Comparison of ENCODE assay signal across 1 cellular context in genomic region chr19:10478903-10479384, GRCh38.
A peak's percentile ranks its signal among the peaks of the same experiment; 100 is the strongest.
TF ChIP-seq lines count a peak whose summit lies in the region.

No MANE protein-coding gene starts in this region.

TF ChIP-seq in K562, 482 proteins besides CTCF, POLR2A, EP300 and RAD21 (continued from another document and continues in another):
- TF ChIP-seq VEZF1 (CRISPR knock-in tag; IDR thresholded peaks at IDR 0.05) (peak; percentile 96), ZNF740 (CRISPR knock-in tag; IDR thresholded peaks at IDR 0.05) (peak; percentile 33; the same call in 1 of the 2 replicates), ZNF740 (tag; IDR thresholded peaks at IDR 0.05) (peak in 1 of 2 experiments; percentile 82; a peak in 2 of 4 replicates), POLR2AphosphoS5 (IDR thresholded peaks at IDR 0.05; ENCODE audit: control insufficient read depth, insufficient read depth, low read depth, low read length) (no peak), BHLHE40 (IDR thresholded peaks at IDR 0.05; ENCODE audit: low read length) (peak; percentile 36; the same call in 1 of the 2 replicates), THRA (IDR thresholded peaks at IDR 0.05) (no peak), PKNOX1 (IDR thresholded peaks at IDR 0.05) (peak; percentile 92), FOS (IDR thresholded peaks at IDR 0.05; ENCODE audit: extremely low read depth, insufficient read length) (peak; percentile 71), JUND (IDR thresholded peaks at IDR 0.05; ENCODE audit: borderline replicate concordance, low read depth, low read length) (0 out of 2 replicates have a peak, but pooled peaks have one; percentile 32), JUND (tag; IDR thresholded peaks at IDR 0.05; ENCODE audit: borderline replicate concordance, low read depth, low read length) (no peak), FOXP1 (CRISPR knock-in tag; IDR thresholded peaks at IDR 0.05) (0 out of 2 replicates have a peak, but pooled peaks have one; percentile 44), PHF8 (IDR thresholded peaks at IDR 0.05; ENCODE audit: borderline replicate concordance, low read length) (peak; percentile 29; the same call in 1 of the 2 replicates), NRF1 (conservative IDR thresholded peaks at IDR 0.05 in 1 of 2, IDR thresholded peaks at IDR 0.05 in 1 of 2) (peak; percentile 60 to 68), PHTF2 (CRISPR knock-in tag; IDR thresholded peaks at IDR 0.05) (no peak), POLR2G (IDR thresholded peaks at IDR 0.05; ENCODE audit: low read depth, low read length) (peak; percentile 71), AFF1 (IDR thresholded peaks at IDR 0.05; ENCODE audit: low read depth in 1 of 2, partially characterized antibody in 2 of 2) (no peak), ARID2 (IDR thresholded peaks at IDR 0.05) (no peak), CXXC5 (CRISPR knock-in tag; IDR thresholded peaks at IDR 0.05) (peak; percentile 81), SP2 (IDR thresholded peaks at IDR 0.05; ENCODE audit: extremely low read depth, low read depth, low read length, poor library complexity, severe bottlenecking) (peak; percentile 34), YY1 (IDR thresholded peaks at IDR 0.05; ENCODE audit: borderline replicate concordance in 1 of 3, control insufficient read depth in 1 of 3, extremely low read depth in 1 of 3, insufficient read depth in 3 of 3, insufficient read length in 1 of 3, insufficient replicate concordance in 2 of 3, low read depth in 1 of 3, low read length in 2 of 3) (no peak), CHD2 (IDR thresholded peaks at IDR 0.05; ENCODE audit: low read depth, low read length) (peak; percentile 56; the same call in 1 of the 2 replicates), RBFOX2 (IDR thresholded peaks at IDR 0.05; ENCODE audit: low read depth, low read length) (peak; percentile 69), NFYB (IDR thresholded peaks at IDR 0.05; ENCODE audit: extremely low read depth, insufficient read length) (peak; percentile 66), CCNT2 (IDR thresholded peaks at IDR 0.05; ENCODE audit: borderline replicate concordance, extremely low read depth, insufficient read length, low read depth, low read length) (no peak), RNF2 (IDR thresholded peaks at IDR 0.05) (peak; percentile 64; the same call in 1 of the 2 replicates), CREM (IDR thresholded peaks at IDR 0.05; ENCODE audit: low read depth) (peak; percentile 55), MAZ (CRISPR knock-in tag; conservative IDR thresholded peaks at IDR 0.05 in 1 of 2, IDR thresholded peaks at IDR 0.05 in 1 of 2) (peak in 1 of 2 experiments; percentile 93; a peak in 2 of 4 replicates), TFAP4 (CRISPR knock-in tag; IDR thresholded peaks at IDR 0.05; ENCODE audit: borderline replicate concordance) (peak; percentile 55; the same call in 1 of the 2 replicates), SMAD1 (IDR thresholded peaks at IDR 0.05; ENCODE audit: low read depth, low read length, partially characterized antibody) (no peak)
- TF ChIP-seq, protein P1, sequence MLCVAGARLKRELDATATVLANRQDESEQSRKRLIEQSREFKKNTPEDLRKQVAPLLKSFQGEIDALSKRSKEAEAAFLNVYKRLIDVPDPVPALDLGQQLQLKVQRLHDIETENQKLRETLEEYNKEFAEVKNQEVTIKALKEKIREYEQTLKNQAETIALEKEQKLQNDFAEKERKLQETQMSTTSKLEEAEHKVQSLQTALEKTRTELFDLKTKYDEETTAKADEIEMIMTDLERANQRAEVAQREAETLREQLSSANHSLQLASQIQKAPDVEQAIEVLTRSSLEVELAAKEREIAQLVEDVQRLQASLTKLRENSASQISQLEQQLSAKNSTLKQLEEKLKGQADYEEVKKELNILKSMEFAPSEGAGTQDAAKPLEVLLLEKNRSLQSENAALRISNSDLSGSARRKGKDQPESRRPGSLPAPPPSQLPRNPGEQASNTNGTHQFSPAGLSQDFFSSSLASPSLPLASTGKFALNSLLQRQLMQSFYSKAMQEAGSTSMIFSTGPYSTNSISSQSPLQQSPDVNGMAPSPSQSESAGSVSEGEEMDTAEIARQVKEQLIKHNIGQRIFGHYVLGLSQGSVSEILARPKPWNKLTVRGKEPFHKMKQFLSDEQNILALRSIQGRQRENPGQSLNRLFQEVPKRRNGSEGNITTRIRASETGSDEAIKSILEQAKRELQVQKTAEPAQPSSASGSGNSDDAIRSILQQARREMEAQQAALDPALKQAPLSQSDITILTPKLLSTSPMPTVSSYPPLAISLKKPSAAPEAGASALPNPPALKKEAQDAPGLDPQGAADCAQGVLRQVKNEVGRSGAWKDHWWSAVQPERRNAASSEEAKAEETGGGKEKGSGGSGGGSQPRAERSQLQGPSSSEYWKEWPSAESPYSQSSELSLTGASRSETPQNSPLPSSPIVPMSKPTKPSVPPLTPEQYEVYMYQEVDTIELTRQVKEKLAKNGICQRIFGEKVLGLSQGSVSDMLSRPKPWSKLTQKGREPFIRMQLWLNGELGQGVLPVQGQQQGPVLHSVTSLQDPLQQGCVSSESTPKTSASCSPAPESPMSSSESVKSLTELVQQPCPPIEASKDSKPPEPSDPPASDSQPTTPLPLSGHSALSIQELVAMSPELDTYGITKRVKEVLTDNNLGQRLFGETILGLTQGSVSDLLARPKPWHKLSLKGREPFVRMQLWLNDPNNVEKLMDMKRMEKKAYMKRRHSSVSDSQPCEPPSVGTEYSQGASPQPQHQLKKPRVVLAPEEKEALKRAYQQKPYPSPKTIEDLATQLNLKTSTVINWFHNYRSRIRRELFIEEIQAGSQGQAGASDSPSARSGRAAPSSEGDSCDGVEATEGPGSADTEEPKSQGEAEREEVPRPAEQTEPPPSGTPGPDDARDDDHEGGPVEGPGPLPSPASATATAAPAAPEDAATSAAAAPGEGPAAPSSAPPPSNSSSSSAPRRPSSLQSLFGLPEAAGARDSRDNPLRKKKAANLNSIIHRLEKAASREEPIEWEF (CRISPR knock-in tag; IDR thresholded peaks at IDR 0.05) = no peak
- TF ChIP-seq, protein P2, sequence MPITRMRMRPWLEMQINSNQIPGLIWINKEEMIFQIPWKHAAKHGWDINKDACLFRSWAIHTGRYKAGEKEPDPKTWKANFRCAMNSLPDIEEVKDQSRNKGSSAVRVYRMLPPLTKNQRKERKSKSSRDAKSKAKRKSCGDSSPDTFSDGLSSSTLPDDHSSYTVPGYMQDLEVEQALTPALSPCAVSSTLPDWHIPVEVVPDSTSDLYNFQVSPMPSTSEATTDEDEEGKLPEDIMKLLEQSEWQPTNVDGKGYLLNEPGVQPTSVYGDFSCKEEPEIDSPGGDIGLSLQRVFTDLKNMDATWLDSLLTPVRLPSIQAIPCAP (CRISPR knock-in tag; IDR thresholded peaks at IDR 0.05; ENCODE audit: borderline replicate concordance) = no peak
- TF ChIP-seq, protein P3, sequence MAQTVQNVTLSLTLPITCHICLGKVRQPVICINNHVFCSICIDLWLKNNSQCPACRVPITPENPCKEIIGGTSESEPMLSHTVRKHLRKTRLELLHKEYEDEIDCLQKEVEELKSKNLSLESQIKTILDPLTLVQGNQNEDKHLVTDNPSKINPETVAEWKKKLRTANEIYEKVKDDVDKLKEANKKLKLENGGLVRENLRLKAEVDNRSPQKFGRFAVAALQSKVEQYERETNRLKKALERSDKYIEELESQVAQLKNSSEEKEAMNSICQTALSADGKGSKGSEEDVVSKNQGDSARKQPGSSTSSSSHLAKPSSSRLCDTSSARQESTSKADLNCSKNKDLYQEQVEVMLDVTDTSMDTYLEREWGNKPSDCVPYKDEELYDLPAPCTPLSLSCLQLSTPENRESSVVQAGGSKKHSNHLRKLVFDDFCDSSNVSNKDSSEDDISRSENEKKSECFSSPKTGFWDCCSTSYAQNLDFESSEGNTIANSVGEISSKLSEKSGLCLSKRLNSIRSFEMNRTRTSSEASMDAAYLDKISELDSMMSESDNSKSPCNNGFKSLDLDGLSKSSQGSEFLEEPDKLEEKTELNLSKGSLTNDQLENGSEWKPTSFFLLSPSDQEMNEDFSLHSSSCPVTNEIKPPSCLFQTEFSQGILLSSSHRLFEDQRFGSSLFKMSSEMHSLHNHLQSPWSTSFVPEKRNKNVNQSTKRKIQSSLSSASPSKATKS (CRISPR knock-in tag; IDR thresholded peaks at IDR 0.05) = no peak
- TF ChIP-seq, protein P4, sequence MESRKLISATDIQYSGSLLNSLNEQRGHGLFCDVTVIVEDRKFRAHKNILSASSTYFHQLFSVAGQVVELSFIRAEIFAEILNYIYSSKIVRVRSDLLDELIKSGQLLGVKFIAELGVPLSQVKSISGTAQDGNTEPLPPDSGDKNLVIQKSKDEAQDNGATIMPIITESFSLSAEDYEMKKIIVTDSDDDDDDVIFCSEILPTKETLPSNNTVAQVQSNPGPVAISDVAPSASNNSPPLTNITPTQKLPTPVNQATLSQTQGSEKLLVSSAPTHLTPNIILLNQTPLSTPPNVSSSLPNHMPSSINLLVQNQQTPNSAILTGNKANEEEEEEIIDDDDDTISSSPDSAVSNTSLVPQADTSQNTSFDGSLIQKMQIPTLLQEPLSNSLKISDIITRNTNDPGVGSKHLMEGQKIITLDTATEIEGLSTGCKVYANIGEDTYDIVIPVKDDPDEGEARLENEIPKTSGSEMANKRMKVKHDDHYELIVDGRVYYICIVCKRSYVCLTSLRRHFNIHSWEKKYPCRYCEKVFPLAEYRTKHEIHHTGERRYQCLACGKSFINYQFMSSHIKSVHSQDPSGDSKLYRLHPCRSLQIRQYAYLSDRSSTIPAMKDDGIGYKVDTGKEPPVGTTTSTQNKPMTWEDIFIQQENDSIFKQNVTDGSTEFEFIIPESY (CRISPR knock-in tag; IDR thresholded peaks at IDR 0.05) = peak; percentile 93
